ENCODE assay signal across 8 cellular contexts in the genomic region with DNA sequence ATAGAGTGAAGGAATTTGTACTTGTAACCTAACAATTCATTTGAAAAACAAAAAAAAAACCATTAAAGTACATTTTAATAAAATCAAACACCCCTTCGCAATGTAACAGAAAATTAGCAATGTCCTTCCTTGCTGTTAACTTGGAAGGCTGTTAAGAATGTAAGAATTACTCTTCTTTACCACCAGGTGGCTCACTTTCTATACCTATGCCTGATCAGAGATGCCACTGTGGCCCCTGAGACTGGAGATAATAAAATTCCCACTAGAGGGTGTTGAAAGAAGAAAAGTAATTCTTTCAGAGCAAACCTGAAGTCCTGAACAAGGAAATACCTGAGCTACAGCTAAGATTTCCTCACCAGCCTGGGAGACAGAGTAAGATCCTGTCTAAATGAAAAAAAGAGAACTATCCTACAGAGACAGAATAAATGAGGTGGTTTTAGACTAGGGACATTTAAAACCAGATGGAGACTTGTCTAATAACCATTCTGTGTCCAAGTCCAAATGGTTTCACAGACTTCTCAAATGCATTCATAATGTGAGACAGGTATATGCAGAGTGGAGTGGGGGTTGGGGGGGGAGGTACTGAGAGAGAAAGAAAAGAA.
A peak's percentile ranks its signal among the peaks of the same experiment; 100 is the strongest.
DNase-seq lines count a peak whose midpoint lies in the region; ATAC-seq and TF ChIP-seq lines count a peak whose summit lies in the region.

No MANE protein-coding gene starts in this region.

- 56 to 67% (median 60%) methylated on average over 1 of the region's 1 CpG for WGBS in heart left ventricle, 4 donors

- no peaks in the 10 kb centered on the region for H3K4me1 ChIP-seq in heart left ventricle
- H3K4me1 ChIP-seq in lower lobe of right lung: no peaks in the 10 kb centered on the region

- peak; percentile 28 to 63 (median 43) for TF ChIP-seq CTCF in heart left ventricle (IDR thresholded peaks at IDR 0.05)
- TF ChIP-seq CTCF in lower lobe of right lung (IDR thresholded peaks at IDR 0.05): peak; percentile 63

- H3K9me3 ChIP-seq in heart left ventricle: no peaks in the 10 kb centered on the region
- H3K9me3 ChIP-seq in lower lobe of right lung: no peaks in the 10 kb centered on the region

- DNase-seq in heart left ventricle (no peak), cardiac septum (ENCODE audit: low spot score) (no peak), NCI-H774 (lab: John Stamatoyannopoulos, UW) (peak; percentile 60), T47D (ENCODE audit: low read depth in 1 of 2, low spot score in 1 of 2) (peak; percentile 16 to 70), lower lobe of right lung (no peak), NCI-H128 (lab: John Stamatoyannopoulos, UW; ENCODE audit: unreplicated experiment) (no peak)

- no peak for TF ChIP-seq POLR2A in heart left ventricle (IDR thresholded peaks at IDR 0.05)

- intact Hi-C loops in heart left ventricle (cut with DNase I): loop anchor here in 5 of 10 donors (5.0 to 10.0 kb wide), 4 partner anchors 1040 to 1060 kb away; no protein-coding TSS in a partner anchor
- intact Hi-C loops in cardiac septum (cut with DNase I): loop anchor here (10.0 kb wide), 1 partner anchor 580 kb away; no protein-coding TSS in a partner anchor
- intact Hi-C loops in lower lobe of right lung (cut with DNase I): loop anchor here (5.0 kb wide), 1 partner anchor 583 kb away; no protein-coding TSS in a partner anchor

- ATAC-seq in heart left ventricle (no peak), GM19467 (IDR thresholded peaks at IDR 0.05; ENCODE audit: unreplicated experiment) (peak; percentile 98), HG03439 (IDR thresholded peaks at IDR 0.05; ENCODE audit: unreplicated experiment) (peak; percentile 96), lower lobe of right lung (peak; percentile 61 to 64)

- in situ Hi-C loops in T47D (cut with HindIII; ENCODE audit: low pct_unique_long_range_greater_than_20kb, low sequenced_read_pairs): no loop called here

- H3K27me3 ChIP-seq in heart left ventricle (no peaks in the 10 kb centered on the region), lower lobe of right lung (ENCODE audit: low read depth) (no peaks in the 10 kb centered on the region)

- H3K4me3 ChIP-seq in heart left ventricle: no peak overlapping the region
- H3K4me3 ChIP-seq in lower lobe of right lung: no peak overlapping the region

- H3K27ac ChIP-seq in heart left ventricle (no peak overlapping the region), lower lobe of right lung (no peak overlapping the region)

- H3K36me3 ChIP-seq in heart left ventricle (no peaks in the 10 kb centered on the region), lower lobe of right lung (no peaks in the 10 kb centered on the region)

Comparison
In these comparisons a context has a peak if more than half of its experiments do, and no peak if none do; other contexts are left out.
1. ATAC-seq: peak in GM19467 (single experiment), HG03439 (single experiment) and lower lobe of right lung (2 of 2); none in heart left ventricle (0 of 4).
2. DNase-seq: peak in NCI-H774 (single experiment) and T47D (2 of 2); none in heart left ventricle (0 of 5), cardiac septum (single experiment), lower lobe of right lung (single experiment) and NCI-H128 (single experiment).